8 cellular contexts compared by ENCODE assay signal in genomic region chr11:57527056-57527631, GRCh38. TPM values are rescaled to one million over a fixed set of nuclear protein-coding genes. Genes with fewer than 3 reads are reported as not detected.
A peak's percentile ranks its signal among the peaks of the same experiment; 100 is the strongest.
DNase-seq lines count a peak whose midpoint lies in the region; ATAC-seq and TF ChIP-seq lines count a peak whose summit lies in the region.

No MANE protein-coding gene starts in this region.

- no peak overlapping the region for H2BK120ac ChIP-seq in trophoblast cell (ENCODE audit: insufficient read depth, low read length, poor library complexity)

- H3K79me1 ChIP-seq in trophoblast cell (ENCODE audit: low read length) = no peaks in the 10 kb centered on the region

- no peak overlapping the region for H3K9ac ChIP-seq in trophoblast cell (ENCODE audit: low read length)

- no peak for TF ChIP-seq EP300 in gastroesophageal sphincter (IDR thresholded peaks at IDR 0.05)

- no peak overlapping the region for H2AFZ ChIP-seq in trophoblast cell (ENCODE audit: insufficient read depth, low read length, poor library complexity)

- peaks cover 5% of the 10 kb centered on the region for H3K36me3 Mint-ChIP-seq in CD4-positive, alpha-beta T cell (ENCODE audit: low read depth)
- H3K36me3 Mint-ChIP-seq in activated T-helper 2 cell treated with anti-CD3 and anti-CD28 coated beads, Interferon-gamma antibody, Interleukin-2, Interleukin-4, amounts not matched to agents 10 μg/mL and 5 μg/mL and 100 μg/mL, durations not matched to agents 14 hours and 24 hours and 36 hours (ENCODE audit: low read depth) = peaks cover 46% of the 10 kb centered on the region

- H4K12ac ChIP-seq in trophoblast cell (ENCODE audit: low read depth, low read length) = no peak overlapping the region

- POLR2A ChIA-PET in CD4-positive, alpha-beta T cell (lab: Charles Lee) = interaction anchor here (0.9 to 4.8 kb wide), 6 partner anchors 10 to 118 kb away, joined by 3 to 28 read pairs (median 3); partner anchors contain the start of gene SLC43A1

- CTCF ChIA-PET in CD4-positive, alpha-beta T cell (lab: Charles Lee) = interaction anchor here (0.7 to 9.3 kb wide), 15 partner anchors 12 to 273 kb away, joined by 3 to 130 read pairs (median 4); partner anchors contain the start of genes SLC43A1 and UBE2L6

- no peak overlapping the region for H3K23ac ChIP-seq in trophoblast cell (ENCODE audit: low read length)

- intact Hi-C loops in CD4-positive, alpha-beta T cell (cut with DNase I, micrococcal nuclease) = loop anchor here (1.0 to 2.0 kb wide), 5 partner anchors 34 to 182 kb away; partner anchors contain the start of gene YPEL4 (in 1 of the 2)
- intact Hi-C loops in activated T-helper 2 cell treated with anti-CD3 and anti-CD28 coated beads, Interferon-gamma antibody, Interleukin-2, Interleukin-4, amounts not matched to agents 10 μg/mL and 5 μg/mL and 100 μg/mL, durations not matched to agents 14 hours and 24 hours and 36 hours (cut with micrococcal nuclease) = loop anchor here (1.0 kb wide), 2 partner anchors 36 to 70 kb away; no protein-coding TSS in a partner anchor
- intact Hi-C loops in upper lobe of right lung (cut with DNase I) = loop anchor here (5.0 kb wide), 1 partner anchor 35 kb away; no protein-coding TSS in a partner anchor

- no peak overlapping the region for H3K27ac ChIP-seq in CD4-positive, alpha-beta T cell (ENCODE audit: low read depth, low read length)
- no peak overlapping the region for H3K27ac ChIP-seq in gastroesophageal sphincter
- no peak overlapping the region for H3K27ac ChIP-seq in trophoblast cell (ENCODE audit: low read depth, low read length)
- H3K27ac ChIP-seq in upper lobe of right lung = no peak overlapping the region

- no peak overlapping the region for H2BK5ac ChIP-seq in trophoblast cell (ENCODE audit: low read depth, low read length, poor library complexity)

- no peak overlapping the region for H2AK5ac ChIP-seq in trophoblast cell (ENCODE audit: low read length)

- no peak overlapping the region for H3K18ac ChIP-seq in trophoblast cell (ENCODE audit: low read length)

- H3K36me3 ChIP-seq in gastroesophageal sphincter (peaks cover 0 to 17% of the 10 kb centered on the region in 2 donors), trophoblast cell (ENCODE audit: control insufficient read depth in 1 of 2, insufficient read depth in 2 of 2, low read length in 2 of 2) (peaks cover 4 to 7% of the 10 kb centered on the region in 2 experiments), upper lobe of right lung (peaks cover 16% of the 10 kb centered on the region)

- DNase-seq in CD4-positive, alpha-beta T cell = peak; percentile 54 to 78 (median 70)
- DNase-seq in RKO (ENCODE audit: low spot score) = peak; percentile 71
- peak; percentile 53 for DNase-seq in activated T-helper 2 cell treated with anti-CD3 and anti-CD28 coated beads, Interferon-gamma antibody, Interleukin-2, Interleukin-4, amounts not matched to agents 10 μg/mL and 5 μg/mL and 100 μg/mL, durations not matched to agents 14 hours and 24 hours and 36 hours (ENCODE audit: low spot score)
- peak; percentile 74 to 91 for DNase-seq in trophoblast cell
- no peak for DNase-seq in upper lobe of right lung

- H3K27ac Mint-ChIP-seq in CD4-positive, alpha-beta T cell = peak overlapping the region; percentile 47
- no peak overlapping the region for H3K27ac Mint-ChIP-seq in activated T-helper 2 cell treated with anti-CD3 and anti-CD28 coated beads, Interferon-gamma antibody, Interleukin-2, Interleukin-4, amounts not matched to agents 10 μg/mL and 5 μg/mL and 100 μg/mL, durations not matched to agents 14 hours and 24 hours and 36 hours

- no peak overlapping the region for H3K4me2 ChIP-seq in trophoblast cell (ENCODE audit: low read length)

- no peak overlapping the region for H4K91ac ChIP-seq in trophoblast cell (ENCODE audit: low read depth, low read length)

- WGBS in gastroesophageal sphincter (ENCODE audit: low coverage in 1 of 2), 2 donors = 12 to 13% methylated on average over 7 of the region's 7 CpGs
- WGBS in trophoblast cell (ENCODE audit: extremely low coverage, insufficient coverage, insufficient read length) = no CpG with 5 or more reads among the region's 7 CpGs

- H3K4me3 ChIP-seq in gastroesophageal sphincter (no peak overlapping the region), trophoblast cell (ENCODE audit: low read depth, low read length) (no peak overlapping the region), upper lobe of right lung (no peak overlapping the region)

- no peak overlapping the region for H2BK12ac ChIP-seq in trophoblast cell (ENCODE audit: low read length)

- no peaks in the 10 kb centered on the region for H3K9me3 Mint-ChIP-seq in CD4-positive, alpha-beta T cell
- H3K9me3 Mint-ChIP-seq in activated T-helper 2 cell treated with anti-CD3 and anti-CD28 coated beads, Interferon-gamma antibody, Interleukin-2, Interleukin-4, amounts not matched to agents 10 μg/mL and 5 μg/mL and 100 μg/mL, durations not matched to agents 14 hours and 24 hours and 36 hours = no peaks in the 10 kb centered on the region

- peak; percentile 96 for TF ChIP-seq CTCF in CD4-positive, alpha-beta T cell (IDR thresholded peaks at IDR 0.05)
- TF ChIP-seq CTCF in gastroesophageal sphincter (IDR thresholded peaks at IDR 0.05) (peak; percentile 91 to 97 (median 94)), upper lobe of right lung (IDR thresholded peaks at IDR 0.05) (peak; percentile 95)

- H3K27me3 ChIP-seq in CD4-positive, alpha-beta T cell (ENCODE audit: control insufficient read depth, insufficient read depth, low read length) = no peaks in the 10 kb centered on the region
- H3K27me3 ChIP-seq in gastroesophageal sphincter (no peaks in the 10 kb centered on the region), trophoblast cell (ENCODE audit: insufficient read depth, low read length) (no peaks in the 10 kb centered on the region), upper lobe of right lung (no peaks in the 10 kb centered on the region)

- H3K14ac ChIP-seq in trophoblast cell (ENCODE audit: low read length) = no peak overlapping the region

- H3K27me3 Mint-ChIP-seq in CD4-positive, alpha-beta T cell = no peaks in the 10 kb centered on the region
- H3K27me3 Mint-ChIP-seq in activated T-helper 2 cell treated with anti-CD3 and anti-CD28 coated beads, Interferon-gamma antibody, Interleukin-2, Interleukin-4, amounts not matched to agents 10 μg/mL and 5 μg/mL and 100 μg/mL, durations not matched to agents 14 hours and 24 hours and 36 hours (ENCODE audit: low read depth) = no peaks in the 10 kb centered on the region

- H3K4me1 ChIP-seq in gastroesophageal sphincter = peaks cover 3 to 30% (median 11%) of the 10 kb centered on the region in 3 donors
- H3K4me1 ChIP-seq in trophoblast cell (ENCODE audit: control insufficient read depth in 1 of 2, insufficient read depth in 2 of 2, low read length in 2 of 2) = peaks cover 6 to 9% of the 10 kb centered on the region in 2 experiments
- H3K4me1 ChIP-seq in upper lobe of right lung = peaks cover 15% of the 10 kb centered on the region

- peak overlapping the region; percentile 5 for H3K4me3 Mint-ChIP-seq in CD4-positive, alpha-beta T cell
- H3K4me3 Mint-ChIP-seq in activated T-helper 2 cell treated with anti-CD3 and anti-CD28 coated beads, Interferon-gamma antibody, Interleukin-2, Interleukin-4, amounts not matched to agents 10 μg/mL and 5 μg/mL and 100 μg/mL, durations not matched to agents 14 hours and 24 hours and 36 hours (ENCODE audit: low read depth) = no peak overlapping the region

- H4K8ac ChIP-seq in trophoblast cell (ENCODE audit: low read depth, low read length) = no peak overlapping the region

- H3K4ac ChIP-seq in trophoblast cell (ENCODE audit: low read depth, low read length) = no peak overlapping the region

- ATAC-seq in CD4-positive, alpha-beta T cell (ENCODE audit: poor library complexity) = no peak
- peak; percentile 18 for ATAC-seq in HG02798 (IDR thresholded peaks at IDR 0.05; ENCODE audit: poor library complexity, unreplicated experiment)
- ATAC-seq in gastroesophageal sphincter = peak; percentile 33
- peak; percentile 45 for ATAC-seq in upper lobe of right lung
- ATAC-seq in GM21367 (IDR thresholded peaks at IDR 0.05; ENCODE audit: unreplicated experiment) = no peak

- TF ChIP-seq POLR2A in gastroesophageal sphincter (IDR thresholded peaks at IDR 0.05) = no peak

- H3K79me2 ChIP-seq in trophoblast cell (ENCODE audit: control insufficient read depth, insufficient read depth, low read length, poor library complexity) = peaks cover 4% of the 10 kb centered on the region

- peaks cover 25% of the 10 kb centered on the region for H3K4me1 Mint-ChIP-seq in CD4-positive, alpha-beta T cell (ENCODE audit: low read depth)
- peaks cover 29% of the 10 kb centered on the region for H3K4me1 Mint-ChIP-seq in activated T-helper 2 cell treated with anti-CD3 and anti-CD28 coated beads, Interferon-gamma antibody, Interleukin-2, Interleukin-4, amounts not matched to agents 10 μg/mL and 5 μg/mL and 100 μg/mL, durations not matched to agents 14 hours and 24 hours and 36 hours (ENCODE audit: low read depth)

- H3K9me3 ChIP-seq in CD4-positive, alpha-beta T cell (ENCODE audit: control insufficient read depth, low read length) = no peaks in the 10 kb centered on the region
- no peaks in the 10 kb centered on the region for H3K9me3 ChIP-seq in gastroesophageal sphincter
- H3K9me3 ChIP-seq in trophoblast cell (ENCODE audit: insufficient read depth, low read depth, low read length) = no peaks in the 10 kb centered on the region
- no peaks in the 10 kb centered on the region for H3K9me3 ChIP-seq in upper lobe of right lung

RNA-seq across cellular contexts. Expression of gene TIMM10, which starts 3.4 kb away (rescaled TPM):
- 10 to 100 TPM; 28.0 TPM for total RNA-seq in CD4-positive, alpha-beta T cell
- 76.9 and 90.0 TPM in 2 replicates for total RNA-seq in activated T-helper 2 cell treated with anti-CD3 and anti-CD28 coated beads, Interferon-gamma antibody, Interleukin-2, Interleukin-4, amounts not matched to agents 10 μg/mL and 5 μg/mL and 100 μg/mL, durations not matched to agents 14 hours and 24 hours and 36 hours
- total RNA-seq in gastroesophageal sphincter (10 to 100 TPM; 23.5 to 29.0 (median 27.9) TPM), upper lobe of right lung (34.7 TPM)
- polyA plus RNA-seq in trophoblast cell (2013) = 61.0 and 61.7 TPM in 2 replicates

RNA-seq across cellular contexts. Expression of gene SMTNL1, which starts 10.3 kb away (rescaled TPM):
- total RNA-seq in CD4-positive, alpha-beta T cell = not detected
- not detected in 2 replicates for total RNA-seq in activated T-helper 2 cell treated with anti-CD3 and anti-CD28 coated beads, Interferon-gamma antibody, Interleukin-2, Interleukin-4, amounts not matched to agents 10 μg/mL and 5 μg/mL and 100 μg/mL, durations not matched to agents 14 hours and 24 hours and 36 hours
- total RNA-seq in gastroesophageal sphincter (not detected), upper lobe of right lung (not detected)
- 0.04 TPM in 1 of 2 replicates, not detected in the other for polyA plus RNA-seq in trophoblast cell (2013)

RNA-seq across cellular contexts. Expression of gene SLC43A1, which starts 11.6 kb away (rescaled TPM):
- 1 to 10 TPM; 3.1 to 4.2 TPM for total RNA-seq in CD4-positive, alpha-beta T cell
- total RNA-seq in activated T-helper 2 cell treated with anti-CD3 and anti-CD28 coated beads, Interferon-gamma antibody, Interleukin-2, Interleukin-4, amounts not matched to agents 10 μg/mL and 5 μg/mL and 100 μg/mL, durations not matched to agents 14 hours and 24 hours and 36 hours = 27.6 and 30.9 TPM in 2 replicates
- 10 to 100 TPM; 14.8 to 36.6 (median 19.7) TPM for total RNA-seq in gastroesophageal sphincter
- 0.29 and 0.37 TPM in 2 replicates for polyA plus RNA-seq in trophoblast cell (2013)
- total RNA-seq in upper lobe of right lung = 12.4 TPM

RNA-seq across cellular contexts. Expression of gene UBE2L6, which starts 40.3 kb away (rescaled TPM):
- 10 to 100 TPM; 35.0 to 36.2 TPM for total RNA-seq in CD4-positive, alpha-beta T cell
- total RNA-seq in activated T-helper 2 cell treated with anti-CD3 and anti-CD28 coated beads, Interferon-gamma antibody, Interleukin-2, Interleukin-4, amounts not matched to agents 10 μg/mL and 5 μg/mL and 100 μg/mL, durations not matched to agents 14 hours and 24 hours and 36 hours = 135 and 137 TPM in 2 replicates
- 10 to 100 TPM; 15.3 to 34.6 (median 28.3) TPM for total RNA-seq in gastroesophageal sphincter
- polyA plus RNA-seq in trophoblast cell (2013) = 2.6 and 2.7 TPM in 2 replicates
- total RNA-seq in upper lobe of right lung = 120 TPM

Comparison
In these comparisons a context has a peak if more than half of its experiments do, and no peak if none do; other contexts are left out.
1. ATAC-seq: peak in HG02798 (single experiment), gastroesophageal sphincter (single experiment) and upper lobe of right lung (single experiment); none in CD4-positive, alpha-beta T cell (single experiment) and GM21367 (single experiment).
2. Peak in every context shown above with its lines, with median percentiles within 50 percentile points of each other: CTCF ChIP-seq.